Comparison of ENCODE assay signal across 1 cellular context in the genomic region with DNA sequence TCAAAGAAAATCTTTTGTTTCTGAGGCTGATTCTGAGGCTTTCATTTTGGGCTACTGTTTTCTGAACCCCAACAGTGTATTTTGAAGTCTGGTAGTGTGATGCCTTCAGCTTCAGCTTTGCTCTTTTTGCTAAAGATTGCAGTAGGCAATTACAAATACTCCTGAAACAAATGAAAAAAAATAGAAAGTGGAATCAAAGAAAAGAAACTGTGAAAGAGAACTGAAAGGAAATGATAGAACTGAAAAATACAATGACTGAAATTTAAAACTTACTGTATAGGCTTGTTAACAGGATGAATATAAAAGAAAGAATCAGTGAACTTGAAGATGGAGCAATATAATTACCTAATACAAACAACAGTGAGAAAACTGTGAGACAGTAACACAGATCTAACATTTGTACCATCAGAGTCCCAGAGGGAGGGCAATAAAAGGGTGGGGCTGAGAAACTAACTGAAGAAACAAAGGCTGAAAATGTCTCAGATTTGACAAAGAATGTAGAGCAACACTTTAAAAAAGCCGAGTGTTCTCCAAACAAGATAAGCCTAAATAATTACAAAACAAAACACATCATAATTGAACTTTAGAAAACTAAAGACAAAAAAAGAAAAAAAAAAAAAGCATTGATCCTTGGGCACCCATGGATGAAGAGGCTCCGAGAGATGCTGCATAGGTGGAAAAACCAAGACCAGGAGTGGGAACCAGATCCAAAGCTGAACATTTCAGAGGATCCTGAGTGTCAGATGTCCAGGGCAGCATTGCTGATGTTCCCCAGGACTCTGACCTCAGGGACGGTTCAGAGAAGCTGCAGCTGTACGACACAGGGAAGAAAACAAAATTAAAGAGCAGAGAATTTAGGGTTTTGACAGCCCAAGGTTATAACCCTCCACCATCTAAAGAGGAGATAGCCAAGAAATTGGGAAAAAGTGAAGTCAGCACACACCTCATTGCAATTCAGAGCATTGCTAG.
TF ChIP-seq lines count a peak whose summit lies in the region.

No MANE protein-coding gene starts in this region.

TF ChIP-seq in GM23338, 12 proteins besides CTCF, POLR2A, EP300 and RAD21 (continued from another document):
- TF ChIP-seq, protein P1, sequence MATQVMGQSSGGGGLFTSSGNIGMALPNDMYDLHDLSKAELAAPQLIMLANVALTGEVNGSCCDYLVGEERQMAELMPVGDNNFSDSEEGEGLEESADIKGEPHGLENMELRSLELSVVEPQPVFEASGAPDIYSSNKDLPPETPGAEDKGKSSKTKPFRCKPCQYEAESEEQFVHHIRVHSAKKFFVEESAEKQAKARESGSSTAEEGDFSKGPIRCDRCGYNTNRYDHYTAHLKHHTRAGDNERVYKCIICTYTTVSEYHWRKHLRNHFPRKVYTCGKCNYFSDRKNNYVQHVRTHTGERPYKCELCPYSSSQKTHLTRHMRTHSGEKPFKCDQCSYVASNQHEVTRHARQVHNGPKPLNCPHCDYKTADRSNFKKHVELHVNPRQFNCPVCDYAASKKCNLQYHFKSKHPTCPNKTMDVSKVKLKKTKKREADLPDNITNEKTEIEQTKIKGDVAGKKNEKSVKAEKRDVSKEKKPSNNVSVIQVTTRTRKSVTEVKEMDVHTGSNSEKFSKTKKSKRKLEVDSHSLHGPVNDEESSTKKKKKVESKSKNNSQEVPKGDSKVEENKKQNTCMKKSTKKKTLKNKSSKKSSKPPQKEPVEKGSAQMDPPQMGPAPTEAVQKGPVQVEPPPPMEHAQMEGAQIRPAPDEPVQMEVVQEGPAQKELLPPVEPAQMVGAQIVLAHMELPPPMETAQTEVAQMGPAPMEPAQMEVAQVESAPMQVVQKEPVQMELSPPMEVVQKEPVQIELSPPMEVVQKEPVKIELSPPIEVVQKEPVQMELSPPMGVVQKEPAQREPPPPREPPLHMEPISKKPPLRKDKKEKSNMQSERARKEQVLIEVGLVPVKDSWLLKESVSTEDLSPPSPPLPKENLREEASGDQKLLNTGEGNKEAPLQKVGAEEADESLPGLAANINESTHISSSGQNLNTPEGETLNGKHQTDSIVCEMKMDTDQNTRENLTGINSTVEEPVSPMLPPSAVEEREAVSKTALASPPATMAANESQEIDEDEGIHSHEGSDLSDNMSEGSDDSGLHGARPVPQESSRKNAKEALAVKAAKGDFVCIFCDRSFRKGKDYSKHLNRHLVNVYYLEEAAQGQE (IDR thresholded peaks at IDR 0.05; ENCODE audit: unreplicated experiment), result no peak
- TF ChIP-seq ZNF331 (CRISPR knock-in tag; IDR thresholded peaks at IDR 0.05; ENCODE audit: low read depth) (no peak), JUNB (IDR thresholded peaks at IDR 0.05; ENCODE audit: unreplicated experiment) (no peak), NANOG (IDR thresholded peaks at IDR 0.05; ENCODE audit: borderline replicate concordance) (no peak), EZH2phosphoT487 (IDR thresholded peaks at IDR 0.05; ENCODE audit: unreplicated experiment) (no peak), ZNF114 (CRISPR knock-in tag; IDR thresholded peaks at IDR 0.05) (no peak)
- TF ChIP-seq, protein P2, sequence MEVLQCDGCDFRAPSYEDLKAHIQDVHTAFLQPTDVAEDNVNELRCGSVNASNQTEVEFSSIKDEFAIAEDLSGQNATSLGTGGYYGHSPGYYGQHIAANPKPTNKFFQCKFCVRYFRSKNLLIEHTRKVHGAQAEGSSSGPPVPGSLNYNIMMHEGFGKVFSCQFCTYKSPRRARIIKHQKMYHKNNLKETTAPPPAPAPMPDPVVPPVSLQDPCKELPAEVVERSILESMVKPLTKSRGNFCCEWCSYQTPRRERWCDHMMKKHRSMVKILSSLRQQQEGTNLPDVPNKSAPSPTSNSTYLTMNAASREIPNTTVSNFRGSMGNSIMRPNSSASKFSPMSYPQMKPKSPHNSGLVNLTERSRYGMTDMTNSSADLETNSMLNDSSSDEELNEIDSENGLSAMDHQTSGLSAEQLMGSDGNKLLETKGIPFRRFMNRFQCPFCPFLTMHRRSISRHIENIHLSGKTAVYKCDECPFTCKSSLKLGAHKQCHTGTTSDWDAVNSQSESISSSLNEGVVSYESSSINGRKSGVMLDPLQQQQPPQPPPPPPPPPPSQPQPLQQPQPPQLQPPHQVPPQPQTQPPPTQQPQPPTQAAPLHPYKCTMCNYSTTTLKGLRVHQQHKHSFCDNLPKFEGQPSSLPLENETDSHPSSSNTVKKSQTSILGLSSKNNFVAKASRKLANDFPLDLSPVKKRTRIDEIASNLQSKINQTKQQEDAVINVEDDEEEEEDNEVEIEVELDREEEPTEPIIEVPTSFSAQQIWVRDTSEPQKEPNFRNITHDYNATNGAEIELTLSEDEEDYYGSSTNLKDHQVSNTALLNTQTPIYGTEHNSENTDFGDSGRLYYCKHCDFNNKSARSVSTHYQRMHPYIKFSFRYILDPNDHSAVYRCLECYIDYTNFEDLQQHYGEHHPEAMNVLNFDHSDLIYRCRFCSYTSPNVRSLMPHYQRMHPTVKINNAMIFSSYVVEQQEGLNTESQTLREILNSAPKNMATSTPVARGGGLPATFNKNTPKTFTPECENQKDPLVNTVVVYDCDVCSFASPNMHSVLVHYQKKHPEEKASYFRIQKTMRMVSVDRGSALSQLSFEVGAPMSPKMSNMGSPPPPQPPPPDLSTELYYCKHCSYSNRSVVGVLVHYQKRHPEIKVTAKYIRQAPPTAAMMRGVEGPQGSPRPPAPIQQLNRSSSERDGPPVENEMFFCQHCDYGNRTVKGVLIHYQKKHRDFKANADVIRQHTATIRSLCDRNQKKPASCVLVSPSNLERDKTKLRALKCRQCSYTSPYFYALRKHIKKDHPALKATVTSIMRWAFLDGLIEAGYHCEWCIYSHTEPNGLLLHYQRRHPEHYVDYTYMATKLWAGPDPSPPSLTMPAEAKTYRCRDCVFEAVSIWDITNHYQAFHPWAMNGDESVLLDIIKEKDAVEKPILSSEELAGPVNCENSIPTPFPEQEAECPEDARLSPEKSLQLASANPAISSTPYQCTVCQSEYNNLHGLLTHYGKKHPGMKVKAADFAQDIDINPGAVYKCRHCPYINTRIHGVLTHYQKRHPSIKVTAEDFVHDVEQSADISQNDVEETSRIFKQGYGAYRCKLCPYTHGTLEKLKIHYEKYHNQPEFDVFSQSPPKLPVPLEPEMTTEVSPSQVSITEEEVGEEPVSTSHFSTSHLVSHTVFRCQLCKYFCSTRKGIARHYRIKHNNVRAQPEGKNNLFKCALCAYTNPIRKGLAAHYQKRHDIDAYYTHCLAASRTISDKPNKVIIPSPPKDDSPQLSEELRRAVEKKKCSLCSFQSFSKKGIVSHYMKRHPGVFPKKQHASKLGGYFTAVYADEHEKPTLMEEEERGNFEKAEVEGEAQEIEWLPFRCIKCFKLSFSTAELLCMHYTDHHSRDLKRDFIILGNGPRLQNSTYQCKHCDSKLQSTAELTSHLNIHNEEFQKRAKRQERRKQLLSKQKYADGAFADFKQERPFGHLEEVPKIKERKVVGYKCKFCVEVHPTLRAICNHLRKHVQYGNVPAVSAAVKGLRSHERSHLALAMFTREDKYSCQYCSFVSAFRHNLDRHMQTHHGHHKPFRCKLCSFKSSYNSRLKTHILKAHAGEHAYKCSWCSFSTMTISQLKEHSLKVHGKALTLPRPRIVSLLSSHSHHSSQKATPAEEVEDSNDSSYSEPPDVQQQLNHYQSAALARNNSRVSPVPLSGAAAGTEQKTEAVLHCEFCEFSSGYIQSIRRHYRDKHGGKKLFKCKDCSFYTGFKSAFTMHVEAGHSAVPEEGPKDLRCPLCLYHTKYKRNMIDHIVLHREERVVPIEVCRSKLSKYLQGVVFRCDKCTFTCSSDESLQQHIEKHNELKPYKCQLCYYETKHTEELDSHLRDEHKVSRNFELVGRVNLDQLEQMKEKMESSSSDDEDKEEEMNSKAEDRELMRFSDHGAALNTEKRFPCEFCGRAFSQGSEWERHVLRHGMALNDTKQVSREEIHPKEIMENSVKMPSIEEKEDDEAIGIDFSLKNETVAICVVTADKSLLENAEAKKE (CRISPR knock-in tag; IDR thresholded peaks at IDR 0.05), result no peak
- TF ChIP-seq, protein P3, sequence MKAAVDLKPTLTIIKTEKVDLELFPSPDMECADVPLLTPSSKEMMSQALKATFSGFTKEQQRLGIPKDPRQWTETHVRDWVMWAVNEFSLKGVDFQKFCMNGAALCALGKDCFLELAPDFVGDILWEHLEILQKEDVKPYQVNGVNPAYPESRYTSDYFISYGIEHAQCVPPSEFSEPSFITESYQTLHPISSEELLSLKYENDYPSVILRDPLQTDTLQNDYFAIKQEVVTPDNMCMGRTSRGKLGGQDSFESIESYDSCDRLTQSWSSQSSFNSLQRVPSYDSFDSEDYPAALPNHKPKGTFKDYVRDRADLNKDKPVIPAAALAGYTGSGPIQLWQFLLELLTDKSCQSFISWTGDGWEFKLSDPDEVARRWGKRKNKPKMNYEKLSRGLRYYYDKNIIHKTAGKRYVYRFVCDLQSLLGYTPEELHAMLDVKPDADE (IDR thresholded peaks at IDR 0.05), result no peak
